Comparison of ENCODE assay signal across 8 cellular contexts in genomic region chr5:133245191-133246052, GRCh38.
DNase-seq lines count a peak whose midpoint lies in the region; ATAC-seq, FAIRE-seq and TF ChIP-seq lines count a peak whose summit lies in the region.

No MANE protein-coding gene starts in this region.

- H3K27me3 Mint-ChIP-seq in activated CD4-positive, alpha-beta T cell treated with anti-CD3 and anti-CD28 coated beads for 36 hours, result no peaks in the 10 kb centered on the region

- no peaks in the 10 kb centered on the region for H3K36me3 Mint-ChIP-seq in activated CD4-positive, alpha-beta T cell treated with anti-CD3 and anti-CD28 coated beads for 36 hours (ENCODE audit: low read depth)

- ATAC-seq in activated CD4-positive, alpha-beta T cell treated with anti-CD3 and anti-CD28 coated beads for 36 hours, result peak; percentile 95
- ATAC-seq in gastrocnemius medialis (peak; percentile 29 to 61), HG02588 (IDR thresholded peaks at IDR 0.05; ENCODE audit: unreplicated experiment) (no peak), GM19467 (IDR thresholded peaks at IDR 0.05; ENCODE audit: unreplicated experiment) (no peak)

- CTCF ChIA-PET in activated CD4-positive, alpha-beta T cell treated with anti-CD3 and anti-CD28 coated beads for 36 hours (lab: Charles Lee), result interaction anchor here (1.2 to 1.4 kb wide), 2 partner anchors 12 to 15 kb away, joined by 3 read pairs; no protein-coding TSS in a partner anchor

- intact Hi-C loops in activated CD4-positive, alpha-beta T cell treated with anti-CD3 and anti-CD28 coated beads for 36 hours (cut with DNase I, micrococcal nuclease), result loop anchor here in 1 of 2 experiments (2.0 kb wide), 1 partner anchor 135 kb away; no protein-coding TSS in a partner anchor
- intact Hi-C loops in gastrocnemius medialis (cut with DNase I; ENCODE audit: low total_unique reads), result loop anchor here (2.0 to 5.0 kb wide), 2 partner anchors 19 to 42 kb away; no protein-coding TSS in a partner anchor

- peak; percentile 77 for FAIRE-seq in bronchial epithelial cell (lab: Jason Lieb, UNC)

- H3K36me3 ChIP-seq in bronchial epithelial cell (ENCODE audit: control insufficient read depth, insufficient read depth, low read length), result no peaks in the 10 kb centered on the region
- H3K36me3 ChIP-seq in gastrocnemius medialis, result no peaks in the 10 kb centered on the region
- H3K36me3 ChIP-seq in WERI-Rb-1, result no peaks in the 10 kb centered on the region

- H3K27ac Mint-ChIP-seq in activated CD4-positive, alpha-beta T cell treated with anti-CD3 and anti-CD28 coated beads for 36 hours, result no peak overlapping the region

- H3K4me1 Mint-ChIP-seq in activated CD4-positive, alpha-beta T cell treated with anti-CD3 and anti-CD28 coated beads for 36 hours, result peaks cover 24% of the 10 kb centered on the region

- POLR2A ChIA-PET in activated CD4-positive, alpha-beta T cell treated with anti-CD3 and anti-CD28 coated beads for 36 hours (lab: Charles Lee), result interaction anchor here (0.8 kb wide), 1 partner anchor 75 kb away, joined by 4 read pairs; no protein-coding TSS in a partner anchor

- no peak overlapping the region for H3K4me3 Mint-ChIP-seq in activated CD4-positive, alpha-beta T cell treated with anti-CD3 and anti-CD28 coated beads for 36 hours

- peak; percentile 80 for DNase-seq in activated CD4-positive, alpha-beta T cell treated with anti-CD3 and anti-CD28 coated beads for 36 hours
- DNase-seq in activated CD4-positive, alpha-beta T cell treated with anti-CD3 and anti-CD28 coated beads for 1 hour, result no peak
- DNase-seq in NCI-H69 (lab: John Stamatoyannopoulos, UW) (peak; percentile 94), bronchial epithelial cell (ENCODE audit: low read depth) (peak; percentile 98), gastrocnemius medialis (peak; percentile 49 to 52), WERI-Rb-1 (no peak)

- H3K27ac ChIP-seq in gastrocnemius medialis (peak overlapping the region in 2 of 4 donors; percentile 37 to 47), WERI-Rb-1 (no peak overlapping the region)

- H3K9me3 ChIP-seq in gastrocnemius medialis (no peaks in the 10 kb centered on the region), WERI-Rb-1 (ENCODE audit: severe bottlenecking) (no peaks in the 10 kb centered on the region)

- in situ Hi-C loops in gastrocnemius medialis (cut with MboI; ENCODE audit: low sequenced_read_pairs in 4 of 4), result no loop called here

- H3K4me3 ChIP-seq in bronchial epithelial cell (ENCODE audit: low read depth, low read length) (no peak overlapping the region), gastrocnemius medialis (no peak overlapping the region), WERI-Rb-1 (ENCODE audit: low read depth, low read length) (no peak overlapping the region)

- H3K4me1 ChIP-seq in gastrocnemius medialis, result peaks cover 16 to 23% of the 10 kb centered on the region in 2 donors

- no peaks in the 10 kb centered on the region for H3K9me3 Mint-ChIP-seq in activated CD4-positive, alpha-beta T cell treated with anti-CD3 and anti-CD28 coated beads for 36 hours (ENCODE audit: low read depth)

- H3K27me3 ChIP-seq in bronchial epithelial cell (ENCODE audit: control insufficient read depth, insufficient read depth, low read length), result no peaks in the 10 kb centered on the region
- H3K27me3 ChIP-seq in gastrocnemius medialis, result no peaks in the 10 kb centered on the region
- H3K27me3 ChIP-seq in WERI-Rb-1 (ENCODE audit: insufficient read depth, low read depth, severe bottlenecking), result no peaks in the 10 kb centered on the region

- peak in 1 of 2 donors; percentile 22 for TF ChIP-seq POLR2A in gastrocnemius medialis (IDR thresholded peaks at IDR 0.05)

- no peak for TF ChIP-seq CTCF in bronchial epithelial cell (IDR thresholded peaks at IDR 0.05; ENCODE audit: insufficient read depth, low read length, severe bottlenecking)
- no peak for TF ChIP-seq CTCF in gastrocnemius medialis (IDR thresholded peaks at IDR 0.05 in 4 of 5, conservative IDR thresholded peaks at IDR 0.05 in 1 of 5)
- no peak for TF ChIP-seq CTCF in WERI-Rb-1 (IDR thresholded peaks at IDR 0.05; ENCODE audit: low read depth, low read length)

Comparison
In these comparisons a context has a peak if more than half of its experiments do, and no peak if none do; other contexts are left out.
1. DNase-seq: peak in activated CD4-positive, alpha-beta T cell treated with anti-CD3 and anti-CD28 coated beads for 36 hours (single experiment), NCI-H69 (single experiment), bronchial epithelial cell (single experiment) and gastrocnemius medialis (2 of 2); none in activated CD4-positive, alpha-beta T cell treated with anti-CD3 and anti-CD28 coated beads for 1 hour (single experiment) and WERI-Rb-1 (single experiment).
2. ATAC-seq: peak in activated CD4-positive, alpha-beta T cell treated with anti-CD3 and anti-CD28 coated beads for 36 hours (single experiment) and gastrocnemius medialis (2 of 2); none in HG02588 (single experiment) and GM19467 (single experiment).